In the genomic region with DNA sequence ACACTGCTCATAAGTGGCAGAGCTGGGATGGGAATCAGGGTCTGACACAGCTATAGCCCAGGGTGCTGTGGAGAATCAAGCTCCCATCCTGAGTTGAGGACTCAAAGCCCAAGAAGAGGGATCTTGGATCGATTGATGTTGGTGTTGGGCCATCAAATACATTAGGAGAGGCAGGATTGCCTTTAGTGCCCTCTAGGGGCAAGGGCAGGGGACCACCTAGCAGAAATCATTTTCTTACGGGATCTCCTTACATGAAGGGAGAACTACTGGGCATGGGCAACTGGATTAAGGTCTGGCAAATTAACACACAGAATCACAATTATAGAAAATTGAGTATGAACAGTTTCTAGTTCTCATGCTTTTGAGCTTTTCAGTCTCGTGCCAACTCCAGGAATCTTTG, we compare ENCODE assay signal across 12 cellular contexts. TPM values are rescaled to one million over a fixed set of nuclear protein-coding genes. Genes with fewer than 3 reads are reported as not detected.
DNase-seq lines count a peak whose midpoint lies in the region; ATAC-seq lines count a peak whose summit lies in the region.
"Had no signal": no experiment of that assay in that cellular context is flagged by ENCODE, and none has a peak within 500 bp of the region (broad histone marks: within the 10 kb centered on the region; RNA-seq: fewer than 3 reads in every experiment).

No MANE protein-coding gene starts in this region.

- H3K36me3 ChIP-seq in naive thymus-derived CD4-positive, alpha-beta T cell (ENCODE audit: control insufficient read depth in 2 of 3, insufficient read depth in 3 of 3, low read length in 3 of 3): no peaks in the 10 kb centered on the region
- H3K36me3 ChIP-seq: BLaER1 treated with 17β-estradiol and CSF1 and Interleukin-3, amounts not matched to agents 10 nM and 100 nM; uterus had no signal

- peak; percentile 46 for ATAC-seq in naive thymus-derived CD4-positive, alpha-beta T cell
- ATAC-seq in HG03469 (IDR thresholded peaks at IDR 0.05; ENCODE audit: unreplicated experiment): no peak

- no peak overlapping the region for H3K27ac Mint-ChIP-seq in activated CD4-positive, alpha-beta memory T cell treated with anti-CD3 and anti-CD28 coated beads, Interleukin-2, amount 10 ng/mL, durations not matched to agents 7 days and 5 days
- no peak overlapping the region for H3K27ac Mint-ChIP-seq in naive thymus-derived CD4-positive, alpha-beta T cell

- H3K4me1 ChIP-seq in naive thymus-derived CD4-positive, alpha-beta T cell (ENCODE audit: control insufficient read depth in 2 of 2, insufficient read depth in 2 of 2, low read length in 2 of 2): no peaks in the 10 kb centered on the region
- H3K4me1 ChIP-seq: BLaER1 treated with 17β-estradiol and CSF1 and Interleukin-3, amounts not matched to agents 10 nM and 100 nM; uterus had no signal

- CTCF ChIA-PET in activated CD4-positive, alpha-beta memory T cell treated with anti-CD3 and anti-CD28 coated beads, Interleukin-2, amount 10 ng/mL, durations not matched to agents 7 days and 5 days (lab: Charles Lee): interaction anchor here (0.6 to 1.7 kb wide), 8 partner anchors 8 to 212 kb away, joined by 3 to 7 read pairs (median 4); no protein-coding TSS in a partner anchor
- CTCF ChIA-PET in naive thymus-derived CD4-positive, alpha-beta T cell (lab: Charles Lee): no interaction called here

- peaks cover 16% of the 10 kb centered on the region for H3K4me1 Mint-ChIP-seq in activated CD4-positive, alpha-beta memory T cell treated with anti-CD3 and anti-CD28 coated beads, Interleukin-2, amount 10 ng/mL, durations not matched to agents 7 days and 5 days
- H3K4me1 Mint-ChIP-seq in naive thymus-derived CD4-positive, alpha-beta T cell: peaks cover 0 to 14% (median 0%) of the 10 kb centered on the region in 7 donors

- H3K9me3 Mint-ChIP-seq in activated CD4-positive, alpha-beta memory T cell treated with anti-CD3 and anti-CD28 coated beads, Interleukin-2, amount 10 ng/mL, durations not matched to agents 7 days and 5 days: no peaks in the 10 kb centered on the region
- no peaks in the 10 kb centered on the region for H3K9me3 Mint-ChIP-seq in naive thymus-derived CD4-positive, alpha-beta T cell

- H3K27ac ChIP-seq in naive thymus-derived CD4-positive, alpha-beta T cell (ENCODE audit: low read depth, low read length): no peak overlapping the region
- H3K27ac ChIP-seq: BLaER1 treated with 17β-estradiol and CSF1 and Interleukin-3, amounts not matched to agents 10 nM and 100 nM; SK-N-MC; uterus had no signal

- intact Hi-C loops in naive thymus-derived CD4-positive, alpha-beta T cell (cut with micrococcal nuclease): no loop called here

- H3K27me3 ChIP-seq in naive thymus-derived CD4-positive, alpha-beta T cell (ENCODE audit: control insufficient read depth in 2 of 2, insufficient read depth in 2 of 2, low read length in 2 of 2): no peaks in the 10 kb centered on the region
- H3K27me3 ChIP-seq: BLaER1 treated with 17β-estradiol and CSF1 and Interleukin-3, amounts not matched to agents 10 nM and 100 nM; uterus had no signal

- no peaks in the 10 kb centered on the region for H3K9me3 ChIP-seq in naive thymus-derived CD4-positive, alpha-beta T cell (ENCODE audit: control insufficient read depth in 2 of 3, low read length in 3 of 3)
- H3K9me3 ChIP-seq: BLaER1 treated with 17β-estradiol and CSF1 and Interleukin-3, amounts not matched to agents 10 nM and 100 nM; uterus had no signal

- peaks cover 14% of the 10 kb centered on the region for H3K27me3 Mint-ChIP-seq in activated CD4-positive, alpha-beta memory T cell treated with anti-CD3 and anti-CD28 coated beads, Interleukin-2, amount 10 ng/mL, durations not matched to agents 7 days and 5 days
- H3K27me3 Mint-ChIP-seq in naive thymus-derived CD4-positive, alpha-beta T cell: peaks cover 13 to 22% (median 16%) of the 10 kb centered on the region in 5 donors

- DNase-seq in NCI-H2029 (lab: John Stamatoyannopoulos, UW): peak; percentile 31
- no peak for DNase-seq in NCI-H2029 treated with DMSO at 0.1 percent for 48 hours (lab: John Stamatoyannopoulos, UW)
- peak; percentile 15 for DNase-seq in HuH-7.5 (ENCODE audit: low spot score)
- peak; percentile 19 for DNase-seq in activated CD4-positive, alpha-beta memory T cell treated with anti-CD3 and anti-CD28 coated beads, Interleukin-2, amount 10 ng/mL, durations not matched to agents 7 days and 5 days
- DNase-seq in naive thymus-derived CD4-positive, alpha-beta T cell: no peak
- DNase-seq in activated CD8-positive, alpha-beta memory T cell treated with anti-CD3 and anti-CD28 coated beads for 24 hours: no peak
- DNase-seq in stimulated activated CD4-positive, alpha-beta T cell treated with anti-CD3 and anti-CD28 coated beads, Interleukin-1b, Interleukin-23, amount 100 ng/mL, for 48 hours: no peak
- DNase-seq: cortex of kidney, uterus had no signal

- no peak overlapping the region for H3K4me3 ChIP-seq in naive thymus-derived CD4-positive, alpha-beta T cell (ENCODE audit: low read length)
- H3K4me3 ChIP-seq: BLaER1 treated with 17β-estradiol and CSF1 and Interleukin-3, amounts not matched to agents 10 nM and 100 nM; SK-N-MC; uterus had no signal

- no peak overlapping the region for H3K4me3 Mint-ChIP-seq in activated CD4-positive, alpha-beta memory T cell treated with anti-CD3 and anti-CD28 coated beads, Interleukin-2, amount 10 ng/mL, durations not matched to agents 7 days and 5 days
- H3K4me3 Mint-ChIP-seq in naive thymus-derived CD4-positive, alpha-beta T cell: no peak overlapping the region

- H3K36me3 Mint-ChIP-seq in activated CD4-positive, alpha-beta memory T cell treated with anti-CD3 and anti-CD28 coated beads, Interleukin-2, amount 10 ng/mL, durations not matched to agents 7 days and 5 days (ENCODE audit: low read depth): no peaks in the 10 kb centered on the region
- H3K36me3 Mint-ChIP-seq in naive thymus-derived CD4-positive, alpha-beta T cell: no peaks in the 10 kb centered on the region

- POLR2A ChIA-PET in activated CD4-positive, alpha-beta memory T cell treated with anti-CD3 and anti-CD28 coated beads, Interleukin-2, amount 10 ng/mL, durations not matched to agents 7 days and 5 days (lab: Charles Lee): no interaction called here
- POLR2A ChIA-PET in naive thymus-derived CD4-positive, alpha-beta T cell (lab: Charles Lee): no interaction called here

RNA-seq across cellular contexts. Expression of gene EMSY, which starts 24.9 kb away (rescaled TPM):
- 10 to 100 TPM; 33.9 to 35.5 TPM for total RNA-seq in activated CD4-positive, alpha-beta memory T cell treated with anti-CD3 and anti-CD28 coated beads, Interleukin-2, amount 10 ng/mL, durations not matched to agents 7 days and 5 days
- 10 to 100 TPM; 35.5 to 49.0 (median 40.0) TPM for total RNA-seq in naive thymus-derived CD4-positive, alpha-beta T cell
- polyA plus RNA-seq in naive thymus-derived CD4-positive, alpha-beta T cell: 10 to 100 TPM; 25.9 to 27.2 TPM

RNA-seq across cellular contexts. Expression of gene GVQW3, which starts 38.8 kb away (rescaled TPM):
- 1 to 10 TPM; 2.8 to 3.7 TPM for total RNA-seq in activated CD4-positive, alpha-beta memory T cell treated with anti-CD3 and anti-CD28 coated beads, Interleukin-2, amount 10 ng/mL, durations not matched to agents 7 days and 5 days
- 1 to 10 TPM; 3.6 to 9.1 (median 6.7) TPM for total RNA-seq in naive thymus-derived CD4-positive, alpha-beta T cell
- polyA plus RNA-seq in naive thymus-derived CD4-positive, alpha-beta T cell: 1 to 10 TPM; 2.1 to 4.1 TPM

RNA-seq across cellular contexts. Expression of gene THAP12, which starts 39.0 kb away (rescaled TPM):
- total RNA-seq in activated CD4-positive, alpha-beta memory T cell treated with anti-CD3 and anti-CD28 coated beads, Interleukin-2, amount 10 ng/mL, durations not matched to agents 7 days and 5 days: 10 to 100 TPM; 51.1 to 52.9 TPM
- 10 to 100 TPM; 40.3 to 57.9 (median 51.1) TPM for total RNA-seq in naive thymus-derived CD4-positive, alpha-beta T cell
- polyA plus RNA-seq in naive thymus-derived CD4-positive, alpha-beta T cell: 10 to 100 TPM; 54.6 to 55.8 TPM

Comparison
In these comparisons a context has a peak if more than half of its experiments do, and no peak if none do; other contexts are left out.
1. DNase-seq: peak in NCI-H2029 (single experiment), HuH-7.5 (single experiment) and activated CD4-positive, alpha-beta memory T cell treated with anti-CD3 and anti-CD28 coated beads, Interleukin-2, amount 10 ng/mL, durations not matched to agents 7 days and 5 days (single experiment); none in NCI-H2029 treated with DMSO at 0.1 percent for 48 hours (single experiment), naive thymus-derived CD4-positive, alpha-beta T cell (0 of 9), activated CD8-positive, alpha-beta memory T cell treated with anti-CD3 and anti-CD28 coated beads for 24 hours (single experiment) and stimulated activated CD4-positive, alpha-beta T cell treated with anti-CD3 and anti-CD28 coated beads, Interleukin-1b, Interleukin-23, amount 100 ng/mL, for 48 hours (single experiment).